2 cellular contexts compared by ENCODE assay signal in the genomic region with DNA sequence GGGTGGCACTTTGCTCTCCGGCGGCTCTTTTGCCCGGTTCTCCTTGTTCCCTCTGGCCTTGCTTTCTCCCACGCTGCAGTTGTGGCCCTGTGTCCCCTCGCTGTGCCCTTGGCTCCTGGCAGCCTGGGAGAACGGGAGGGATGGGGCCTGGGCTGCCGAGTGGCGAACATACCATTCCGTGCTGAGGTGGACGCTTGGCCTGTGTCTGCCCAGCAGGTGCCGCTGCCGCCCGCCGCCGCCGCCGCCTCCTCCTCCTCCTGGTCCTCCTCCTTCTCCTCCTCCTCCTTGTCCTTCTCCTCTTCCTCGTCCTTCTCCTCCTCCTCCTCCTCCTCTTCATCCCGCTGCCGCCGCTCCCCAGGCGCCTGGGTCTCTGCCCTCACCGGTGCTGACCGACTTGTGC.
TF ChIP-seq lines count a peak whose summit lies in the region.

No MANE protein-coding gene starts in this region.

TF ChIP-seq in HEK293, 187 proteins besides CTCF, POLR2A, EP300 and RAD21:
- TF ChIP-seq, protein P1, sequence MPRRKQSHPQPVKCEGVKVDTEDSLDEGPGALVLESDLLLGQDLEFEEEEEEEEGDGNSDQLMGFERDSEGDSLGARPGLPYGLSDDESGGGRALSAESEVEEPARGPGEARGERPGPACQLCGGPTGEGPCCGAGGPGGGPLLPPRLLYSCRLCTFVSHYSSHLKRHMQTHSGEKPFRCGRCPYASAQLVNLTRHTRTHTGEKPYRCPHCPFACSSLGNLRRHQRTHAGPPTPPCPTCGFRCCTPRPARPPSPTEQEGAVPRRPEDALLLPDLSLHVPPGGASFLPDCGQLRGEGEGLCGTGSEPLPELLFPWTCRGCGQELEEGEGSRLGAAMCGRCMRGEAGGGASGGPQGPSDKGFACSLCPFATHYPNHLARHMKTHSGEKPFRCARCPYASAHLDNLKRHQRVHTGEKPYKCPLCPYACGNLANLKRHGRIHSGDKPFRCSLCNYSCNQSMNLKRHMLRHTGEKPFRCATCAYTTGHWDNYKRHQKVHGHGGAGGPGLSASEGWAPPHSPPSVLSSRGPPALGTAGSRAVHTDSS (tag by site-specific recombination; IDR thresholded peaks at IDR 0.05) = peak; percentile 82
- TF ChIP-seq, protein P2, sequence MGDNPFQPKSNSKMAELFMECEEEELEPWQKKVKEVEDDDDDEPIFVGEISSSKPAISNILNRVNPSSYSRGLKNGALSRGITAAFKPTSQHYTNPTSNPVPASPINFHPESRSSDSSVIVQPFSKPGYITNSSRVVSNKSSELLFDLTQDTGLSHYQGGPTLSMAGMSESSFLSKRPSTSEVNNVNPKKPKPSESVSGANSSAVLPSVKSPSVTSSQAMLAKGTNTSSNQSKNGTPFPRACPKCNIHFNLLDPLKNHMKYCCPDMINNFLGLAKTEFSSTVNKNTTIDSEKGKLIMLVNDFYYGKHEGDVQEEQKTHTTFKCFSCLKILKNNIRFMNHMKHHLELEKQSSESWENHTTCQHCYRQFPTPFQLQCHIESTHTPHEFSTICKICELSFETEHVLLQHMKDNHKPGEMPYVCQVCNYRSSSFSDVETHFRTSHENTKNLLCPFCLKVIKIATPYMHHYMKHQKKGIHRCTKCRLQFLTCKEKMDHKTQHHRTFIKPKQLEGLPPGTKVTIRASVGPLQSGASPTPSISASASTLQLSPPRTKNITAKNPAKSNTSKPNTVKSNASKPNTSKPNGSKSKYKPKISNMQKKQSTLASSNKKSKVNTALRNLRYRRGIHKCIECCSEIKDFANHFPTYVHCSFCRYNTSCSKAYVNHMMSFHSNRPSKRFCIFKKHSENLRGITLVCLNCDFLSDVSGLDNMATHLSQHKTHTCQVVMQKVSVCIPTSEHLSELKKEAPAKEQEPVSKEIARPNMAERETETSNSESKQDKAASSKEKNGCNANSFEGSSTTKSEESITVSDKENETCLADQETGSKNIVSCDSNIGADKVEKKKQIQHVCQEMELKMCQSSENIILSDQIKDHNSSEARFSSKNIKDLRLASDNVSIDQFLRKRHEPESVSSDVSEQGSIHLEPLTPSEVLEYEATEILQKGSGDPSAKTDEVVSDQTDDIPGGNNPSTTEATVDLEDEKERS (tag by site-specific recombination; IDR thresholded peaks at IDR 0.05) = no peak
- TF ChIP-seq EGR2 (tag by site-specific recombination; IDR thresholded peaks at IDR 0.05; ENCODE audit: low read depth) (peak; percentile 85), ZNF600 (tag by site-specific recombination; IDR thresholded peaks at IDR 0.05) (peak; percentile 59; the same call in 1 of the 2 replicates), ZFHX2 (tag by site-specific recombination; conservative IDR thresholded peaks at IDR 0.05) (peak; percentile 60)

TF ChIP-seq in K562, 482 proteins besides CTCF, POLR2A, EP300 and RAD21:
- TF ChIP-seq, protein P3, sequence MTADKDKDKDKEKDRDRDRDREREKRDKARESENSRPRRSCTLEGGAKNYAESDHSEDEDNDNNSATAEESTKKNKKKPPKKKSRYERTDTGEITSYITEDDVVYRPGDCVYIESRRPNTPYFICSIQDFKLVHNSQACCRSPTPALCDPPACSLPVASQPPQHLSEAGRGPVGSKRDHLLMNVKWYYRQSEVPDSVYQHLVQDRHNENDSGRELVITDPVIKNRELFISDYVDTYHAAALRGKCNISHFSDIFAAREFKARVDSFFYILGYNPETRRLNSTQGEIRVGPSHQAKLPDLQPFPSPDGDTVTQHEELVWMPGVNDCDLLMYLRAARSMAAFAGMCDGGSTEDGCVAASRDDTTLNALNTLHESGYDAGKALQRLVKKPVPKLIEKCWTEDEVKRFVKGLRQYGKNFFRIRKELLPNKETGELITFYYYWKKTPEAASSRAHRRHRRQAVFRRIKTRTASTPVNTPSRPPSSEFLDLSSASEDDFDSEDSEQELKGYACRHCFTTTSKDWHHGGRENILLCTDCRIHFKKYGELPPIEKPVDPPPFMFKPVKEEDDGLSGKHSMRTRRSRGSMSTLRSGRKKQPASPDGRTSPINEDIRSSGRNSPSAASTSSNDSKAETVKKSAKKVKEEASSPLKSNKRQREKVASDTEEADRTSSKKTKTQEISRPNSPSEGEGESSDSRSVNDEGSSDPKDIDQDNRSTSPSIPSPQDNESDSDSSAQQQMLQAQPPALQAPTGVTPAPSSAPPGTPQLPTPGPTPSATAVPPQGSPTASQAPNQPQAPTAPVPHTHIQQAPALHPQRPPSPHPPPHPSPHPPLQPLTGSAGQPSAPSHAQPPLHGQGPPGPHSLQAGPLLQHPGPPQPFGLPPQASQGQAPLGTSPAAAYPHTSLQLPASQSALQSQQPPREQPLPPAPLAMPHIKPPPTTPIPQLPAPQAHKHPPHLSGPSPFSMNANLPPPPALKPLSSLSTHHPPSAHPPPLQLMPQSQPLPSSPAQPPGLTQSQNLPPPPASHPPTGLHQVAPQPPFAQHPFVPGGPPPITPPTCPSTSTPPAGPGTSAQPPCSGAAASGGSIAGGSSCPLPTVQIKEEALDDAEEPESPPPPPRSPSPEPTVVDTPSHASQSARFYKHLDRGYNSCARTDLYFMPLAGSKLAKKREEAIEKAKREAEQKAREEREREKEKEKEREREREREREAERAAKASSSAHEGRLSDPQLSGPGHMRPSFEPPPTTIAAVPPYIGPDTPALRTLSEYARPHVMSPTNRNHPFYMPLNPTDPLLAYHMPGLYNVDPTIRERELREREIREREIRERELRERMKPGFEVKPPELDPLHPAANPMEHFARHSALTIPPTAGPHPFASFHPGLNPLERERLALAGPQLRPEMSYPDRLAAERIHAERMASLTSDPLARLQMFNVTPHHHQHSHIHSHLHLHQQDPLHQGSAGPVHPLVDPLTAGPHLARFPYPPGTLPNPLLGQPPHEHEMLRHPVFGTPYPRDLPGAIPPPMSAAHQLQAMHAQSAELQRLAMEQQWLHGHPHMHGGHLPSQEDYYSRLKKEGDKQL (CRISPR knock-in tag; IDR thresholded peaks at IDR 0.05; ENCODE audit: borderline replicate concordance) = no peak
- no peak for TF ChIP-seq NR2C2 (CRISPR knock-in tag; IDR thresholded peaks at IDR 0.05)
- TF ChIP-seq NR2C2 (tag; IDR thresholded peaks at IDR 0.05) = no peak
- TF ChIP-seq, protein P4, sequence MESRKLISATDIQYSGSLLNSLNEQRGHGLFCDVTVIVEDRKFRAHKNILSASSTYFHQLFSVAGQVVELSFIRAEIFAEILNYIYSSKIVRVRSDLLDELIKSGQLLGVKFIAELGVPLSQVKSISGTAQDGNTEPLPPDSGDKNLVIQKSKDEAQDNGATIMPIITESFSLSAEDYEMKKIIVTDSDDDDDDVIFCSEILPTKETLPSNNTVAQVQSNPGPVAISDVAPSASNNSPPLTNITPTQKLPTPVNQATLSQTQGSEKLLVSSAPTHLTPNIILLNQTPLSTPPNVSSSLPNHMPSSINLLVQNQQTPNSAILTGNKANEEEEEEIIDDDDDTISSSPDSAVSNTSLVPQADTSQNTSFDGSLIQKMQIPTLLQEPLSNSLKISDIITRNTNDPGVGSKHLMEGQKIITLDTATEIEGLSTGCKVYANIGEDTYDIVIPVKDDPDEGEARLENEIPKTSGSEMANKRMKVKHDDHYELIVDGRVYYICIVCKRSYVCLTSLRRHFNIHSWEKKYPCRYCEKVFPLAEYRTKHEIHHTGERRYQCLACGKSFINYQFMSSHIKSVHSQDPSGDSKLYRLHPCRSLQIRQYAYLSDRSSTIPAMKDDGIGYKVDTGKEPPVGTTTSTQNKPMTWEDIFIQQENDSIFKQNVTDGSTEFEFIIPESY (CRISPR knock-in tag; IDR thresholded peaks at IDR 0.05) = peak; percentile 58; the same call in 1 of the 2 replicates
